8 cellular contexts compared by ENCODE assay signal in genomic region chrX:107627792-107628661, GRCh38.
DNase-seq lines count a peak whose midpoint lies in the region; ATAC-seq lines count a peak whose summit lies in the region.

TSS of gene PRPS1 (plus strand) at chrX:107628510. CDS start at chrX:107628629, 119 bp downstream.

- ATAC-seq in GM19023 (IDR thresholded peaks at IDR 0.05; ENCODE audit: unreplicated experiment): peak; percentile 99
- ATAC-seq in HG03280 (IDR thresholded peaks at IDR 0.05; ENCODE audit: unreplicated experiment): peak; percentile 100

- DNase-seq in AG08396 (ENCODE audit: low spot score) (peak; percentile 87), NCI-H345 treated with DMSO at 0.1 percent for 48 hours (lab: John Stamatoyannopoulos, UW; ENCODE audit: unreplicated experiment) (peak; percentile 94), iris pigment epithelial cell (ENCODE audit: low read depth) (peak; percentile 94)
- DNase-seq in activated CD4-positive, CD25-positive, alpha-beta regulatory T cell (lab: John Stamatoyannopoulos, UW): peak; percentile 60 to 77 (median 74)
- DNase-seq in central memory CD4-positive, alpha-beta T cell: peak; percentile 87
- DNase-seq in stimulated activated CD4-positive, alpha-beta T cell treated with anti-CD3 and anti-CD28 coated beads, Interleukin-12 subunit alpha, Interleukin-12 subunit beta, amount 100 ng/mL, for 4 hours: peak; percentile 80

Comparison
In these comparisons a context has a peak if more than half of its experiments do, and no peak if none do; other contexts are left out.
1. Peak in every context shown above with its lines: DNase-seq and ATAC-seq.